ENCODE assay signal across 16 cellular contexts in genomic region chr4:53987761-53988171, GRCh38.
A peak's percentile ranks its signal among the peaks of the same experiment; 100 is the strongest.
DNase-seq lines count a peak whose midpoint lies in the region; ATAC-seq and TF ChIP-seq lines count a peak whose summit lies in the region.
"Had no signal": no experiment of that assay in that cellular context is flagged by ENCODE, and none has a peak within 500 bp of the region (broad histone marks: within the 10 kb centered on the region; RNA-seq: fewer than 3 reads in every experiment).

No MANE protein-coding gene starts in this region.

- 100% methylated on average over 1 of the region's 1 CpG for WGBS in hepatocyte (ENCODE audit: low lambda C conversion rate, missing lambda C conversion rate)

- no peak overlapping the region for H3K4me3 Mint-ChIP-seq in stimulated activated naive CD8-positive, alpha-beta T cell treated with anti-CD3 and anti-CD28 coated beads, Interleukin-15, amount 100 ng/mL, for 72 hours
- H3K4me3 Mint-ChIP-seq in T-helper 17 cell: no peak overlapping the region
- H3K4me3 Mint-ChIP-seq: activated CD4-positive, alpha-beta T cell treated with anti-CD3 and anti-CD28 coated beads, Interleukin-2, amount 10 ng/mL, durations not matched to agents 7 days and 5 days; activated naive CD8-positive, alpha-beta T cell; B cell; effector memory CD8-positive, alpha-beta T cell; natural killer cell treated with Interleukin-12 subunit alpha and Interleukin-12 subunit beta and Interleukin-15 and Interleukin-18, amount 100 ng/mL, for 72 hours; stimulated activated memory B cell treated with anti-CD40 and anti-IgM and Interleukin-4, amounts not matched to agents 10 μg/mL and 1 μg/mL and 100 μg/mL, for 72 hours had no signal

- no peak overlapping the region for H3K4me3 ChIP-seq in astrocyte of the spinal cord (ENCODE audit: low read depth, low read length)
- H3K4me3 ChIP-seq in hepatocyte: no peak overlapping the region

- H3K4me1 ChIP-seq in hepatocyte (ENCODE audit: insufficient read depth): no peaks in the 10 kb centered on the region

- H2AFZ ChIP-seq in hepatocyte: no peak overlapping the region

- H3K27me3 ChIP-seq in hepatocyte: no peaks in the 10 kb centered on the region

- H3K9me2 ChIP-seq in hepatocyte (replicated peaks; ENCODE audit: insufficient read depth): no peaks in the 10 kb centered on the region

- no peaks in the 10 kb centered on the region for H3K4me1 Mint-ChIP-seq in stimulated activated naive CD8-positive, alpha-beta T cell treated with anti-CD3 and anti-CD28 coated beads, Interleukin-15, amount 100 ng/mL, for 72 hours
- peaks cover 2% of the 10 kb centered on the region for H3K4me1 Mint-ChIP-seq in T-helper 17 cell
- H3K4me1 Mint-ChIP-seq: activated CD4-positive, alpha-beta T cell treated with anti-CD3 and anti-CD28 coated beads, Interleukin-2, amount 10 ng/mL, durations not matched to agents 7 days and 5 days; B cell; stimulated activated memory B cell treated with anti-CD40 and anti-IgM and Interleukin-4, amounts not matched to agents 10 μg/mL and 1 μg/mL and 100 μg/mL, for 72 hours had no signal

- H4K20me1 ChIP-seq in hepatocyte (ENCODE audit: insufficient read depth, poor library complexity, severe bottlenecking): no peaks in the 10 kb centered on the region

- TF ChIP-seq CTCF in astrocyte of the spinal cord (IDR thresholded peaks at IDR 0.05; ENCODE audit: low read depth, low read length) (no peak), hepatocyte (IDR thresholded peaks at IDR 0.05; ENCODE audit: poor library complexity) (no peak)

- H3K79me2 ChIP-seq in hepatocyte: no peaks in the 10 kb centered on the region

- H3K36me3 Mint-ChIP-seq in T-helper 17 cell (ENCODE audit: low read depth): no peaks in the 10 kb centered on the region
- H3K36me3 Mint-ChIP-seq: natural killer cell treated with Interleukin-12 subunit alpha and Interleukin-12 subunit beta and Interleukin-15 and Interleukin-18, amount 100 ng/mL, for 72 hours; stimulated activated memory B cell treated with anti-CD40 and anti-IgM and Interleukin-4, amounts not matched to agents 10 μg/mL and 1 μg/mL and 100 μg/mL, for 72 hours had no signal

- ATAC-seq in stimulated activated naive CD8-positive, alpha-beta T cell treated with anti-CD3 and anti-CD28 coated beads, Interleukin-15, amount 100 ng/mL, for 72 hours: peak; percentile 53
- ATAC-seq in stimulated activated naive CD8-positive, alpha-beta T cell treated with anti-CD3 and anti-CD28 coated beads, Interleukin-15, Interleukin-2, amounts not matched to agents 100 U/mL and 50 U/mL, for 24 hours: no peak
- ATAC-seq in T-helper 17 cell (no peak), HG03039 (IDR thresholded peaks at IDR 0.05; ENCODE audit: unreplicated experiment) (no peak)
- ATAC-seq: effector memory CD8-positive, alpha-beta T cell; natural killer cell treated with Interleukin-12 subunit alpha and Interleukin-12 subunit beta and Interleukin-15 and Interleukin-18, amount 100 ng/mL, for 72 hours; stimulated activated memory B cell treated with anti-CD40 and anti-IgM and Interleukin-4, amounts not matched to agents 10 μg/mL and 1 μg/mL and 100 μg/mL, for 72 hours had no signal

- no peaks in the 10 kb centered on the region for H3K27me3 Mint-ChIP-seq in stimulated activated naive CD8-positive, alpha-beta T cell treated with anti-CD3 and anti-CD28 coated beads, Interleukin-15, amount 100 ng/mL, for 72 hours
- H3K27me3 Mint-ChIP-seq in T-helper 17 cell: no peaks in the 10 kb centered on the region
- H3K27me3 Mint-ChIP-seq: activated CD4-positive, alpha-beta T cell treated with anti-CD3 and anti-CD28 coated beads, Interleukin-2, amount 10 ng/mL, durations not matched to agents 7 days and 5 days; activated naive CD8-positive, alpha-beta T cell; B cell; effector memory CD8-positive, alpha-beta T cell; natural killer cell treated with Interleukin-12 subunit alpha and Interleukin-12 subunit beta and Interleukin-15 and Interleukin-18, amount 100 ng/mL, for 72 hours; stimulated activated memory B cell treated with anti-CD40 and anti-IgM and Interleukin-4, amounts not matched to agents 10 μg/mL and 1 μg/mL and 100 μg/mL, for 72 hours had no signal

- DNase-seq in stimulated activated naive CD8-positive, alpha-beta T cell treated with anti-CD3 and anti-CD28 coated beads, Interleukin-15, amount 100 ng/mL, for 72 hours: no peak
- no peak for DNase-seq in stimulated activated naive CD8-positive, alpha-beta T cell treated with anti-CD3 and anti-CD28 coated beads, Interleukin-15, Interleukin-2, amounts not matched to agents 100 U/mL and 50 U/mL, for 24 hours
- DNase-seq in astrocyte of the spinal cord (ENCODE audit: low read depth, low spot score) (peak; percentile 63), hepatocyte (ENCODE audit: low spot score) (peak; percentile 10), HUDEP-2 (lab: John Stamatoyannopoulos, UW; ENCODE audit: unreplicated experiment in 76 of 76) (no peak), T-helper 17 cell (no peak)
- DNase-seq in effector CD4-positive, alpha-beta T cell: no peak
- DNase-seq: activated CD4-positive, alpha-beta T cell treated with anti-CD3 and anti-CD28 coated beads, Interleukin-2, amount 10 ng/mL, durations not matched to agents 7 days and 5 days; effector memory CD8-positive, alpha-beta T cell; GOT3; NCI-H1048 had no signal

- no peak overlapping the region for H3K27ac Mint-ChIP-seq in stimulated activated naive CD8-positive, alpha-beta T cell treated with anti-CD3 and anti-CD28 coated beads, Interleukin-15, amount 100 ng/mL, for 72 hours
- H3K27ac Mint-ChIP-seq in T-helper 17 cell: no peak overlapping the region
- H3K27ac Mint-ChIP-seq: activated CD4-positive, alpha-beta T cell treated with anti-CD3 and anti-CD28 coated beads, Interleukin-2, amount 10 ng/mL, durations not matched to agents 7 days and 5 days; activated naive CD8-positive, alpha-beta T cell; B cell; effector memory CD8-positive, alpha-beta T cell; natural killer cell treated with Interleukin-12 subunit alpha and Interleukin-12 subunit beta and Interleukin-15 and Interleukin-18, amount 100 ng/mL, for 72 hours; stimulated activated memory B cell treated with anti-CD40 and anti-IgM and Interleukin-4, amounts not matched to agents 10 μg/mL and 1 μg/mL and 100 μg/mL, for 72 hours had no signal

- no peaks in the 10 kb centered on the region for H3K36me3 ChIP-seq in hepatocyte (replicated peaks; ENCODE audit: insufficient read depth, low read depth)

- H3K4me2 ChIP-seq in hepatocyte: no peak overlapping the region

- H3K27ac ChIP-seq in hepatocyte: no peak overlapping the region

- no peaks in the 10 kb centered on the region for H3K9me3 Mint-ChIP-seq in stimulated activated naive CD8-positive, alpha-beta T cell treated with anti-CD3 and anti-CD28 coated beads, Interleukin-15, amount 100 ng/mL, for 72 hours
- H3K9me3 Mint-ChIP-seq: activated CD4-positive, alpha-beta T cell treated with anti-CD3 and anti-CD28 coated beads, Interleukin-2, amount 10 ng/mL, durations not matched to agents 7 days and 5 days; effector memory CD8-positive, alpha-beta T cell; natural killer cell treated with Interleukin-12 subunit alpha and Interleukin-12 subunit beta and Interleukin-15 and Interleukin-18, amount 100 ng/mL, for 72 hours; stimulated activated memory B cell treated with anti-CD40 and anti-IgM and Interleukin-4, amounts not matched to agents 10 μg/mL and 1 μg/mL and 100 μg/mL, for 72 hours had no signal

- H3K9me3 ChIP-seq in hepatocyte (ENCODE audit: low read depth): no peaks in the 10 kb centered on the region
- H3K9me3 ChIP-seq in T-helper 17 cell (ENCODE audit: control insufficient read depth, low read length, poor library complexity, severe bottlenecking): no peaks in the 10 kb centered on the region

- in situ Hi-C loops in astrocyte of the spinal cord (cut with HindIII; ENCODE audit: low sequenced_read_pairs): no loop called here

Comparison
In these comparisons a context has a peak if more than half of its experiments do, and no peak if none do; other contexts are left out.
1. DNase-seq: peak in astrocyte of the spinal cord (single experiment) and hepatocyte (single experiment); none in stimulated activated naive CD8-positive, alpha-beta T cell treated with anti-CD3 and anti-CD28 coated beads, Interleukin-15, amount 100 ng/mL, for 72 hours (0 of 2), stimulated activated naive CD8-positive, alpha-beta T cell treated with anti-CD3 and anti-CD28 coated beads, Interleukin-15, Interleukin-2, amounts not matched to agents 100 U/mL and 50 U/mL, for 24 hours (single experiment), HUDEP-2 (0 of 76), T-helper 17 cell (0 of 3) and effector CD4-positive, alpha-beta T cell (single experiment).